In the genomic region with DNA sequence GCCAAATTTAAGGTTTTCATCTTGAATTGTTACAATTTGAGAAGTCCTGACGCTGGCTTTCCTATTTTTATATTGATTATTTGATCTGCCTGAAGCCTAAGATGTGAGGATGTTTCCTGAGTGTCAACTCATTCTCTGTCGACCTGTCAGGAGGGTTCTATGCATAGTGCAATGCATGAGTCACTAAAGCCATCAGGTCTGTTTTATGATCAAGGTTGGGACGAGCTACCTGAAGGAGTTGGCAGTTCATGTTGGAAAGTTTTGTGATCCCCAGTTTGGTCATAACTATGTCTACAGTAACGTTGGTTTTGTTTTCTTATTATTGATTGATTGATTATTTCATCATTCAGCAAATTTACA, we compare ENCODE assay signal across 21 cellular contexts.
DNase-seq lines count a peak whose midpoint lies in the region; ATAC-seq and TF ChIP-seq lines count a peak whose summit lies in the region.
"Had no signal": no experiment of that assay in that cellular context is flagged by ENCODE, and none has a peak within 500 bp of the region (broad histone marks: within the 10 kb centered on the region; RNA-seq: fewer than 3 reads in every experiment).

No MANE protein-coding gene starts in this region.

- no peak overlapping the region for H4K8ac ChIP-seq in trophoblast cell (ENCODE audit: low read depth, low read length)

- H2BK12ac ChIP-seq in trophoblast cell (ENCODE audit: low read length), result no peak overlapping the region

- ATAC-seq in activated T-cell treated with anti-CD3 and anti-CD28 coated beads, Interleukin-2, amount 50 U/mL, for 72 hours (replicated peaks in 1 of 2), result peak; percentile 50 to 68
- ATAC-seq in HCT116, result peak; percentile 55
- no peak for ATAC-seq in GM18867 (IDR thresholded peaks at IDR 0.05; ENCODE audit: unreplicated experiment)
- ATAC-seq in GM19324 (IDR thresholded peaks at IDR 0.05; ENCODE audit: low FRiP score, unreplicated experiment), result no peak
- ATAC-seq: T-cell had no signal

- H3K27ac ChIP-seq in HCT116 (ENCODE audit: low read depth, low read length), result no peak overlapping the region
- no peak overlapping the region for H3K27ac ChIP-seq in trophoblast cell (ENCODE audit: low read depth, low read length)
- no peak overlapping the region for H3K27ac ChIP-seq in esophagus muscularis mucosa (replicated peaks in 1 of 4)
- H3K27ac ChIP-seq: ovary, right atrium auricular region, stomach, transverse colon had no signal

- TF ChIP-seq EP300 in esophagus muscularis mucosa (IDR thresholded peaks at IDR 0.05), result no peak

- TF ChIP-seq CTCF in HCT116 (IDR thresholded peaks at IDR 0.05 in 2 of 3, conservative IDR thresholded peaks at IDR 0.05 in 1 of 3; ENCODE audit: borderline replicate concordance in 1 of 3, insufficient read depth in 1 of 3, low read depth in 2 of 3, low read length in 2 of 3) (no peak), esophagus muscularis mucosa (IDR thresholded peaks at IDR 0.05) (no peak)

- POLR2A ChIA-PET in HCT116 (lab: Charles Lee), result no interaction called here

- H4K12ac ChIP-seq in trophoblast cell (ENCODE audit: low read depth, low read length), result no peak overlapping the region

- H2AFZ ChIP-seq in HCT116 (ENCODE audit: low read depth, low read length, poor library complexity, severe bottlenecking) (no peak overlapping the region), trophoblast cell (ENCODE audit: insufficient read depth, low read length, poor library complexity) (no peak overlapping the region)

- no peak overlapping the region for H4K91ac ChIP-seq in trophoblast cell (ENCODE audit: low read depth, low read length)

- no peak overlapping the region for H3K4me2 ChIP-seq in HCT116 (ENCODE audit: low read length)
- no peak overlapping the region for H3K4me2 ChIP-seq in trophoblast cell (ENCODE audit: low read length)

- H3K9ac ChIP-seq in HCT116 (ENCODE audit: low read length) (no peak overlapping the region), trophoblast cell (ENCODE audit: low read length) (no peak overlapping the region)

- no TSS peak for BruUV-seq in HCT116 (replicated peaks; lab: Mats Ljungman, UMichigan)

- peaks cover 23% of the 10 kb centered on the region for H3K27me3 Mint-ChIP-seq in activated T-cell treated with anti-CD3 and anti-CD28 coated beads, Interleukin-2, amount 50 U/mL, for 72 hours (ENCODE audit: low read depth)

- no peak overlapping the region for H3K4ac ChIP-seq in trophoblast cell (ENCODE audit: low read depth, low read length)

- H3K36me3 ChIP-seq in HCT116 (ENCODE audit: control insufficient read depth in 1 of 2, insufficient read depth in 2 of 2, low read length in 2 of 2) (no peaks in the 10 kb centered on the region), trophoblast cell (ENCODE audit: control insufficient read depth in 1 of 2, insufficient read depth in 2 of 2, low read length in 2 of 2) (no peaks in the 10 kb centered on the region), esophagus muscularis mucosa (no peaks in the 10 kb centered on the region)
- H3K36me3 ChIP-seq: ovary, right atrium auricular region, stomach, transverse colon had no signal

- peaks cover 21% of the 10 kb centered on the region for H3K4me1 Mint-ChIP-seq in activated T-cell treated with anti-CD3 and anti-CD28 coated beads, Interleukin-2, amount 50 U/mL, for 72 hours (ENCODE audit: low read depth)
- H3K4me1 Mint-ChIP-seq: T-cell had no signal

- no peak overlapping the region for H3K4me3 Mint-ChIP-seq in activated T-cell treated with anti-CD3 and anti-CD28 coated beads, Interleukin-2, amount 50 U/mL, for 72 hours
- H3K4me3 Mint-ChIP-seq: activated T-cell treated with anti-CD3 and anti-CD28 coated beads, Interleukin-2, amount 50 U/mL, for 24 hours; nephron; T-cell had no signal

- intact Hi-C loops in HCT116 (cut with micrococcal nuclease), result no loop called here
- intact Hi-C loops in esophagus muscularis mucosa (cut with DNase I), result no loop called here

- H3K27ac Mint-ChIP-seq in activated T-cell treated with anti-CD3 and anti-CD28 coated beads, Interleukin-2, amount 50 U/mL, for 72 hours, result no peak overlapping the region
- H3K27ac Mint-ChIP-seq: nephron, T-cell had no signal

- WGBS in trophoblast cell (ENCODE audit: extremely low coverage, insufficient coverage, insufficient read length), result no CpG with 5 or more reads among the region's 4 CpGs
- 85% methylated on average over 4 of the region's 4 CpGs for WGBS in esophagus muscularis mucosa

- no peaks in the 10 kb centered on the region for H3K9me3 ChIP-seq in HCT116 (ENCODE audit: control insufficient read depth in 1 of 2, insufficient read depth in 1 of 2, low read depth in 1 of 2, low read length in 2 of 2)
- no peaks in the 10 kb centered on the region for H3K9me3 ChIP-seq in trophoblast cell (ENCODE audit: insufficient read depth, low read depth, low read length)
- H3K9me3 ChIP-seq in esophagus muscularis mucosa, result no peaks in the 10 kb centered on the region
- H3K9me3 ChIP-seq: ovary, right atrium auricular region, stomach, transverse colon had no signal

- H3K9me3 Mint-ChIP-seq in activated T-cell treated with anti-CD3 and anti-CD28 coated beads, Interleukin-2, amount 50 U/mL, for 72 hours, result no peaks in the 10 kb centered on the region
- H3K9me3 Mint-ChIP-seq: activated T-cell treated with anti-CD3 and anti-CD28 coated beads, Interleukin-2, amount 50 U/mL, for 24 hours; T-cell had no signal

- H3K79me1 ChIP-seq in trophoblast cell (ENCODE audit: low read length), result no peaks in the 10 kb centered on the region

- TF ChIP-seq POLR2A in HCT116 (IDR thresholded peaks at IDR 0.05; ENCODE audit: borderline replicate concordance, extremely low read depth, insufficient read depth, insufficient read length), result no peak
- no peak for TF ChIP-seq POLR2A in esophagus muscularis mucosa (IDR thresholded peaks at IDR 0.05; ENCODE audit: low read depth)

- no peaks in the 10 kb centered on the region for H4K20me1 ChIP-seq in HCT116 (ENCODE audit: insufficient read depth)

- no peak for TF ChIP-seq RAD21 in HCT116 (IDR thresholded peaks at IDR 0.05; ENCODE audit: low read depth)

- no peaks in the 10 kb centered on the region for H3K79me2 ChIP-seq in HCT116 (ENCODE audit: insufficient read depth, low read length)
- H3K79me2 ChIP-seq in trophoblast cell (ENCODE audit: control insufficient read depth, insufficient read depth, low read length, poor library complexity), result no peaks in the 10 kb centered on the region

- RAD21 ChIA-PET in HCT116 (lab: Charles Lee; ENCODE audit: low non-redundant PET in 1 of 2, low total read pairs in 2 of 2, uncharacterized antibody in 2 of 2, unreplicated experiment in 2 of 2), result no interaction called here

- no peaks in the 10 kb centered on the region for H3K36me3 Mint-ChIP-seq in activated T-cell treated with anti-CD3 and anti-CD28 coated beads, Interleukin-2, amount 50 U/mL, for 72 hours (ENCODE audit: insufficient read depth in 2 of 2)
- H3K36me3 Mint-ChIP-seq: T-cell had no signal

- CTCF ChIA-PET in HCT116 (lab: Charles Lee), result interaction anchor here (2.9 kb wide), 1 partner anchor 10 kb away, joined by 15 read pairs; no protein-coding TSS in a partner anchor

- no peak overlapping the region for H3K23ac ChIP-seq in trophoblast cell (ENCODE audit: low read length)

- no peak overlapping the region for H2BK120ac ChIP-seq in trophoblast cell (ENCODE audit: insufficient read depth, low read length, poor library complexity)

- no peak overlapping the region for H3K18ac ChIP-seq in trophoblast cell (ENCODE audit: low read length)

- no peak overlapping the region for H2AK5ac ChIP-seq in trophoblast cell (ENCODE audit: low read length)

- no peak for DNase-seq in activated T-cell treated with anti-CD3 and anti-CD28 coated beads, Interleukin-2, amount 50 U/mL, for 72 hours
- DNase-seq in activated T-cell treated with anti-CD3 and anti-CD28 coated beads for 4 hours (no peak), HCT116 (ENCODE audit: low read depth, low spot score) (peak; percentile 8), LoVo (ENCODE audit: low spot score) (peak; percentile 15), trophoblast cell (peak; percentile 33 to 67), esophagus muscularis mucosa (ENCODE audit: extremely low spot score) (no peak)
- DNase-seq: activated CD4-positive, alpha-beta T cell treated with anti-CD3 and anti-CD28 coated beads for 1 hour; activated naive CD4-positive, alpha-beta T cell treated with anti-CD3 and anti-CD28 coated beads, Interleukin-2, amount 50 U/mL, for 16 hours; activated T-cell treated with anti-CD3 and anti-CD28 coated beads, Interleukin-2, amount 50 U/mL, for 24 hours; hypothalamus; NCI-H1048; NCI-H2081; ovary; stimulated activated CD4-positive, alpha-beta T cell treated with anti-CD3 and anti-CD28 coated beads, Interleukin-4, amount 100 ng/mL, for 24 hours; stomach; T-cell; transverse colon had no signal

- H3K14ac ChIP-seq in trophoblast cell (ENCODE audit: low read length), result no peak overlapping the region

- no peak overlapping the region for H2BK5ac ChIP-seq in trophoblast cell (ENCODE audit: low read depth, low read length, poor library complexity)

- H3K9me2 ChIP-seq in HCT116 (ENCODE audit: insufficient read depth), result no peaks in the 10 kb centered on the region

- H3K4me1 ChIP-seq in HCT116 (ENCODE audit: control insufficient read depth in 1 of 2, insufficient read depth in 2 of 2, low read length in 2 of 2), result peaks cover 0 to 23% of the 10 kb centered on the region in 2 experiments; a peak in 2 of 4 replicates
- H3K4me1 ChIP-seq in trophoblast cell (ENCODE audit: control insufficient read depth in 1 of 2, insufficient read depth in 2 of 2, low read length in 2 of 2), result peaks cover 0 to 2% of the 10 kb centered on the region in 2 experiments
- peaks cover 0 to 15% (median 9%) of the 10 kb centered on the region in 4 donors for H3K4me1 ChIP-seq in esophagus muscularis mucosa
- H3K4me1 ChIP-seq: right atrium auricular region, stomach, transverse colon had no signal

- H3K4me3 ChIP-seq in HCT116 (replicated peaks in 1 of 2; ENCODE audit: low read depth in 1 of 2, low read length in 2 of 2), result no peak overlapping the region
- no peak overlapping the region for H3K4me3 ChIP-seq in trophoblast cell (ENCODE audit: low read depth, low read length)
- no peak overlapping the region for H3K4me3 ChIP-seq in esophagus muscularis mucosa
- H3K4me3 ChIP-seq: ovary, right atrium auricular region, stomach, transverse colon had no signal

- no peaks in the 10 kb centered on the region for H3K27me3 ChIP-seq in HCT116 (ENCODE audit: insufficient read depth, low read length)
- H3K27me3 ChIP-seq in trophoblast cell (ENCODE audit: insufficient read depth, low read length), result no peaks in the 10 kb centered on the region
- no peaks in the 10 kb centered on the region for H3K27me3 ChIP-seq in esophagus muscularis mucosa
- H3K27me3 ChIP-seq: ovary, right atrium auricular region, stomach, transverse colon had no signal

TF ChIP-seq in HCT116, 20 proteins besides CTCF, POLR2A, EP300 and RAD21:
- TF ChIP-seq JUND (IDR thresholded peaks at IDR 0.05) (0 out of 2 replicates have a peak, but pooled peaks have one; percentile 12), EZH2phosphoT487 (IDR thresholded peaks at IDR 0.05; ENCODE audit: borderline replicate concordance) (no peak)

Comparison
In these comparisons a context has a peak if more than half of its experiments do, and no peak if none do; other contexts are left out.
1. ATAC-seq: peak in activated T-cell treated with anti-CD3 and anti-CD28 coated beads, Interleukin-2, amount 50 U/mL, for 72 hours (2 of 2) and HCT116 (single experiment); none in GM18867 (single experiment) and GM19324 (single experiment).
2. DNase-seq: peak in HCT116 (single experiment), LoVo (single experiment) and trophoblast cell (2 of 2); none in activated T-cell treated with anti-CD3 and anti-CD28 coated beads, Interleukin-2, amount 50 U/mL, for 72 hours (0 of 2), activated T-cell treated with anti-CD3 and anti-CD28 coated beads for 4 hours (single experiment) and esophagus muscularis mucosa (single experiment).